Comparison of ENCODE assay signal across 2 cellular contexts in the genomic region with DNA sequence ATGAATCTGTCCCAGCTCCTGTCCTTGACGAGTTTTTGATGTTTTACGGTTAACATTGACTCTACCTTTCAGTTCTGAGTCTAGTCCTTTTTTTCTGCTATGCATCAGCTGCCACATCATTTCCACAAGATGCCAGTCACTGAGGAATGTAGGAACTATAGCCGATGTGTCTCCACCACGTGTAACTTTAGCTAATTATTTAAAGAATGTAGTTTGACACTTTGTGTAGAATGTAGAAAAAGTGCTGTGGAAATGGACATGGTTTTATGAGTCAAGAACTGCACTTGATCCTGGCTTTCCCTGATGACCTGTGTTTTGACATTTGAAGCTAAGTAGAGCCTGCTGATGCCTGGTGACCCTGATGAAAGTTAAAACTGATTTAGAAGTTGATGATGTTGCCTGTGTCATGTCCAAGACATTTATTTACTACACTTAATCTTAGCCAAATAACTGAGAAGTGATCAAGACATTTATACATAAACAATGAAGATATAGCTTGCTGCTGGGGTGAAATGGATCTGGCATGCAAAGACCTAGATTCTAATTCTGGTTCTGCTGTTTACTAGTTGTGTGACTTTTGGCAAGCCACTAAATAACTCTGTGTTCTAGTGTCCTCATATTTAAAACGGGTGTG.
TF ChIP-seq lines count a peak whose summit lies in the region.

No MANE protein-coding gene starts in this region.

TF ChIP-seq in SK-N-SH, 30 proteins besides CTCF, POLR2A, EP300 and RAD21 (continued from another document):
- TF ChIP-seq, protein P1, sequence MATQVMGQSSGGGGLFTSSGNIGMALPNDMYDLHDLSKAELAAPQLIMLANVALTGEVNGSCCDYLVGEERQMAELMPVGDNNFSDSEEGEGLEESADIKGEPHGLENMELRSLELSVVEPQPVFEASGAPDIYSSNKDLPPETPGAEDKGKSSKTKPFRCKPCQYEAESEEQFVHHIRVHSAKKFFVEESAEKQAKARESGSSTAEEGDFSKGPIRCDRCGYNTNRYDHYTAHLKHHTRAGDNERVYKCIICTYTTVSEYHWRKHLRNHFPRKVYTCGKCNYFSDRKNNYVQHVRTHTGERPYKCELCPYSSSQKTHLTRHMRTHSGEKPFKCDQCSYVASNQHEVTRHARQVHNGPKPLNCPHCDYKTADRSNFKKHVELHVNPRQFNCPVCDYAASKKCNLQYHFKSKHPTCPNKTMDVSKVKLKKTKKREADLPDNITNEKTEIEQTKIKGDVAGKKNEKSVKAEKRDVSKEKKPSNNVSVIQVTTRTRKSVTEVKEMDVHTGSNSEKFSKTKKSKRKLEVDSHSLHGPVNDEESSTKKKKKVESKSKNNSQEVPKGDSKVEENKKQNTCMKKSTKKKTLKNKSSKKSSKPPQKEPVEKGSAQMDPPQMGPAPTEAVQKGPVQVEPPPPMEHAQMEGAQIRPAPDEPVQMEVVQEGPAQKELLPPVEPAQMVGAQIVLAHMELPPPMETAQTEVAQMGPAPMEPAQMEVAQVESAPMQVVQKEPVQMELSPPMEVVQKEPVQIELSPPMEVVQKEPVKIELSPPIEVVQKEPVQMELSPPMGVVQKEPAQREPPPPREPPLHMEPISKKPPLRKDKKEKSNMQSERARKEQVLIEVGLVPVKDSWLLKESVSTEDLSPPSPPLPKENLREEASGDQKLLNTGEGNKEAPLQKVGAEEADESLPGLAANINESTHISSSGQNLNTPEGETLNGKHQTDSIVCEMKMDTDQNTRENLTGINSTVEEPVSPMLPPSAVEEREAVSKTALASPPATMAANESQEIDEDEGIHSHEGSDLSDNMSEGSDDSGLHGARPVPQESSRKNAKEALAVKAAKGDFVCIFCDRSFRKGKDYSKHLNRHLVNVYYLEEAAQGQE (IDR thresholded peaks at IDR 0.05; ENCODE audit: low read depth, low read length): no peak

TF ChIP-seq in SK-N-SH treated with all-trans-retinoic acid at 6 μM for 48 hours, 23 proteins besides CTCF, POLR2A, EP300 and RAD21 (continued from another document):
- TF ChIP-seq RARB (CRISPR knock-in tag; IDR thresholded peaks at IDR 0.05): no peak
- no peak for TF ChIP-seq ESRRG (CRISPR knock-in tag; IDR thresholded peaks at IDR 0.05)
- no peak for TF ChIP-seq TCF4 (CRISPR knock-in tag; IDR thresholded peaks at IDR 0.05; ENCODE audit: borderline replicate concordance)
- TF ChIP-seq PPARA (CRISPR knock-in tag; IDR thresholded peaks at IDR 0.05; ENCODE audit: borderline replicate concordance): no peak
- no peak for TF ChIP-seq OSR1 (CRISPR knock-in tag; IDR thresholded peaks at IDR 0.05)
- TF ChIP-seq SNAI2 (CRISPR knock-in tag; IDR thresholded peaks at IDR 0.05): no peak
- no peak for TF ChIP-seq CSDC2 (CRISPR knock-in tag; IDR thresholded peaks at IDR 0.05)
- TF ChIP-seq, protein P2, sequence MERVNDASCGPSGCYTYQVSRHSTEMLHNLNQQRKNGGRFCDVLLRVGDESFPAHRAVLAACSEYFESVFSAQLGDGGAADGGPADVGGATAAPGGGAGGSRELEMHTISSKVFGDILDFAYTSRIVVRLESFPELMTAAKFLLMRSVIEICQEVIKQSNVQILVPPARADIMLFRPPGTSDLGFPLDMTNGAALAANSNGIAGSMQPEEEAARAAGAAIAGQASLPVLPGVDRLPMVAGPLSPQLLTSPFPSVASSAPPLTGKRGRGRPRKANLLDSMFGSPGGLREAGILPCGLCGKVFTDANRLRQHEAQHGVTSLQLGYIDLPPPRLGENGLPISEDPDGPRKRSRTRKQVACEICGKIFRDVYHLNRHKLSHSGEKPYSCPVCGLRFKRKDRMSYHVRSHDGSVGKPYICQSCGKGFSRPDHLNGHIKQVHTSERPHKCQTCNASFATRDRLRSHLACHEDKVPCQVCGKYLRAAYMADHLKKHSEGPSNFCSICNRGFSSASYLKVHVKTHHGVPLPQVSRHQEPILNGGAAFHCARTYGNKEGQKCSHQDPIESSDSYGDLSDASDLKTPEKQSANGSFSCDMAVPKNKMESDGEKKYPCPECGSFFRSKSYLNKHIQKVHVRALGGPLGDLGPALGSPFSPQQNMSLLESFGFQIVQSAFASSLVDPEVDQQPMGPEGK (CRISPR knock-in tag; IDR thresholded peaks at IDR 0.05; ENCODE audit: borderline replicate concordance): no peak
